13 cellular contexts compared by ENCODE assay signal in genomic region chr2:2542966-2543555, GRCh38.
DNase-seq lines count a peak whose midpoint lies in the region; ATAC-seq and TF ChIP-seq lines count a peak whose summit lies in the region.
"Had no signal": no experiment of that assay in that cellular context is flagged by ENCODE, and none has a peak within 500 bp of the region (broad histone marks: within the 10 kb centered on the region; RNA-seq: fewer than 3 reads in every experiment).

No MANE protein-coding gene starts in this region.

- no peaks in the 10 kb centered on the region for H3K4me1 ChIP-seq in tibial nerve
- H3K4me1 ChIP-seq: HAP-1 had no signal

- H3K36me3 ChIP-seq in tibial nerve, result no peaks in the 10 kb centered on the region
- H3K36me3 ChIP-seq: HAP-1 had no signal

- H3K9me3 Mint-ChIP-seq in activated naive CD4-positive, alpha-beta T cell treated with anti-CD3 and anti-CD28 coated beads for 36 hours, result no peaks in the 10 kb centered on the region
- H3K9me3 Mint-ChIP-seq in activated naive CD4-positive, alpha-beta T cell treated with anti-CD3 and anti-CD28 coated beads, Interleukin-2, amount 50 U/mL, for 72 hours, result no peaks in the 10 kb centered on the region

- no peaks in the 10 kb centered on the region for H3K9me3 ChIP-seq in tibial nerve
- H3K9me3 ChIP-seq: HAP-1 had no signal

- H3K4me3 ChIP-seq in tibial nerve, result no peak overlapping the region
- H3K4me3 ChIP-seq: HAP-1, mucosa of descending colon had no signal

- CTCF ChIA-PET in activated naive CD4-positive, alpha-beta T cell treated with anti-CD3 and anti-CD28 coated beads for 36 hours (lab: Charles Lee), result no interaction called here
- CTCF ChIA-PET in RWPE1 (lab: Yijun Ruan, JAX), result interaction anchor here (0.7 kb wide), 1 partner anchor 1148 kb away, joined by 4 read pairs; no protein-coding TSS in a partner anchor

- TF ChIP-seq EP300 in tibial nerve (IDR thresholded peaks at IDR 0.05), result no peak

- H3K27me3 ChIP-seq in tibial nerve, result no peaks in the 10 kb centered on the region

- DNase-seq in activated naive CD4-positive, alpha-beta T cell treated with anti-CD3 and anti-CD28 coated beads for 36 hours, result peak; percentile 17
- no peak for DNase-seq in activated naive CD4-positive, alpha-beta T cell treated with anti-CD3 and anti-CD28 coated beads, Interleukin-2, amount 50 U/mL, for 72 hours (ENCODE audit: low spot score in 2 of 2)
- peak; percentile 37 to 68 for DNase-seq in SHP77 (lab: John Stamatoyannopoulos, UW)
- peak; percentile 90 for DNase-seq in left kidney (ENCODE audit: low read depth, low spot score)
- DNase-seq in stimulated activated naive CD4-positive, alpha-beta T cell treated with Interleukin-2 at 50 U/mL for 16 hours (lab: John Stamatoyannopoulos, UW), result no peak
- no peak for DNase-seq in RWPE1 (ENCODE audit: low spot score)
- no peak for DNase-seq in tibial nerve (ENCODE audit: low spot score in 2 of 2)
- DNase-seq: activated CD8-positive, alpha-beta T cell treated with anti-CD3 and anti-CD28 coated beads, Interleukin-2, amount 10 ng/mL, durations not matched to agents 7 days and 5 days; activated gamma-delta T cell treated with Interleukin-2 at 50 U/mL for 16 hours; mucosa of descending colon; NCI-H1048 had no signal

- no peak overlapping the region for H3K27ac Mint-ChIP-seq in activated naive CD4-positive, alpha-beta T cell treated with anti-CD3 and anti-CD28 coated beads for 36 hours
- no peak overlapping the region for H3K27ac Mint-ChIP-seq in activated naive CD4-positive, alpha-beta T cell treated with anti-CD3 and anti-CD28 coated beads, Interleukin-2, amount 50 U/mL, for 72 hours
- H3K27ac Mint-ChIP-seq: activated CD8-positive, alpha-beta T cell treated with anti-CD3 and anti-CD28 coated beads, Interleukin-2, amount 10 ng/mL, durations not matched to agents 7 days and 5 days had no signal

- no peak for ATAC-seq in activated naive CD4-positive, alpha-beta T cell treated with anti-CD3 and anti-CD28 coated beads, Interleukin-2, amount 50 U/mL, for 72 hours
- ATAC-seq in GM18517 (IDR thresholded peaks at IDR 0.05; ENCODE audit: unreplicated experiment), result no peak
- ATAC-seq: activated CD8-positive, alpha-beta T cell treated with anti-CD3 and anti-CD28 coated beads, Interleukin-2, amount 10 ng/mL, durations not matched to agents 7 days and 5 days; mucosa of descending colon had no signal

- POLR2A ChIA-PET in RWPE1 (lab: Yijun Ruan, JAX; ENCODE audit: low non-redundant PET), result interaction anchor here (0.6 kb wide), 1 partner anchor 34 kb away, joined by 7 read pairs; no protein-coding TSS in a partner anchor

- no peaks in the 10 kb centered on the region for H3K36me3 Mint-ChIP-seq in activated naive CD4-positive, alpha-beta T cell treated with anti-CD3 and anti-CD28 coated beads for 36 hours (ENCODE audit: low read depth)
- H3K36me3 Mint-ChIP-seq in activated naive CD4-positive, alpha-beta T cell treated with anti-CD3 and anti-CD28 coated beads, Interleukin-2, amount 50 U/mL, for 72 hours, result no peaks in the 10 kb centered on the region

- no peak overlapping the region for H3K4me3 Mint-ChIP-seq in activated naive CD4-positive, alpha-beta T cell treated with anti-CD3 and anti-CD28 coated beads for 36 hours
- H3K4me3 Mint-ChIP-seq: activated CD8-positive, alpha-beta T cell treated with anti-CD3 and anti-CD28 coated beads, Interleukin-2, amount 10 ng/mL, durations not matched to agents 7 days and 5 days had no signal

- TF ChIP-seq CTCF in RWPE1 (conservative IDR thresholded peaks at IDR 0.05; ENCODE audit: low read depth), result no peak
- TF ChIP-seq CTCF in tibial nerve (IDR thresholded peaks at IDR 0.05), result peak in 1 of 5 experiments; percentile 6

- no peaks in the 10 kb centered on the region for H3K4me1 Mint-ChIP-seq in activated naive CD4-positive, alpha-beta T cell treated with anti-CD3 and anti-CD28 coated beads for 36 hours (ENCODE audit: low read depth)

- intact Hi-C loops in activated naive CD4-positive, alpha-beta T cell treated with anti-CD3 and anti-CD28 coated beads for 36 hours (cut with micrococcal nuclease), result no loop called here

- TF ChIP-seq POLR2A in tibial nerve (IDR thresholded peaks at IDR 0.05), result no peak

- no peak overlapping the region for H3K27ac ChIP-seq in RWPE1
- no peak overlapping the region for H3K27ac ChIP-seq in tibial nerve

- 42 to 48% methylated on average over 24 of the region's 24 CpGs for WGBS in tibial nerve, 2 donors

- peaks cover 3% of the 10 kb centered on the region for H3K27me3 Mint-ChIP-seq in activated naive CD4-positive, alpha-beta T cell treated with anti-CD3 and anti-CD28 coated beads for 36 hours (ENCODE audit: low read depth)

Comparison
In these comparisons a context has a peak if more than half of its experiments do, and no peak if none do; other contexts are left out.
1. DNase-seq: peak in activated naive CD4-positive, alpha-beta T cell treated with anti-CD3 and anti-CD28 coated beads for 36 hours (single experiment), SHP77 (2 of 2) and left kidney (single experiment); none in activated naive CD4-positive, alpha-beta T cell treated with anti-CD3 and anti-CD28 coated beads, Interleukin-2, amount 50 U/mL, for 72 hours (0 of 2), stimulated activated naive CD4-positive, alpha-beta T cell treated with Interleukin-2 at 50 U/mL for 16 hours (single experiment), RWPE1 (single experiment) and tibial nerve (0 of 2).